23 cellular contexts compared by ENCODE assay signal in the genomic region with DNA sequence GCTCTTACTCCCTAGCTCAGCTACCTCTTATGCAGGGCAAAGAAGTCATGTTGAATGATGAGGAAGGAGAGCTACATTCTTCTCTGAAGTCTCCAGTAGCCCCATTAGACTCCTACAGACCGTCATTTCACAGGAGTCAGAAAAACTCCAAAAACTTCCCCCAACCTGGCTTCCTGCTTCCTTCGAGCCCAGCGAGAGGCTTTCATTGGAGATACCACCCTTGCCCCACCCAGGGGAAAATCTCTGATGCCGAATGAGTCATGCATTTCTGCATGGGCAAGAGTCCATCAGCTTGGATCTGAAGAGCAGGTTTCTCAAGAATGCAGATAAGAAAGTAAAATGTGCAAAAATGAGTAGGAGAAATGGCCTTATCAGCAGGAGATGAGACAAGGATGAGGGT. TPM values are rescaled to one million over a fixed set of nuclear protein-coding genes. Genes with fewer than 3 reads are reported as not detected.
DNase-seq lines count a peak whose midpoint lies in the region; ATAC-seq, FAIRE-seq and TF ChIP-seq lines count a peak whose summit lies in the region.
"Had no signal": no experiment of that assay in that cellular context is flagged by ENCODE, and none has a peak within 500 bp of the region (broad histone marks: within the 10 kb centered on the region; RNA-seq: fewer than 3 reads in every experiment).

No MANE protein-coding gene starts in this region.

- H3K27ac ChIP-seq in heart left ventricle (no peak overlapping the region), endodermal cell (ENCODE audit: low read depth, low read length) (no peak overlapping the region), keratinocyte (ENCODE audit: control insufficient read depth, insufficient read depth, low read length) (no peak overlapping the region), right atrium auricular region (no peak overlapping the region), smooth muscle cell (ENCODE audit: low read depth) (no peak overlapping the region)
- H3K27ac ChIP-seq: C4-2B had no signal

- H3K79me2 ChIP-seq in keratinocyte (ENCODE audit: control insufficient read depth, insufficient read depth, low read length) (no peaks in the 10 kb centered on the region), smooth muscle cell (ENCODE audit: low read depth) (no peaks in the 10 kb centered on the region)

- no peaks in the 10 kb centered on the region for H3K4me1 Mint-ChIP-seq in endodermal cell
- H3K4me1 Mint-ChIP-seq: activated CD8-positive, alpha-beta memory T cell treated with anti-CD3 and anti-CD28 coated beads, Interleukin-2, amount 10 ng/mL, durations not matched to agents 7 days and 5 days; nephron progenitor cell had no signal

- H3K9me1 ChIP-seq in keratinocyte (ENCODE audit: control insufficient read depth, extremely low read depth, insufficient read depth, low read length), result no peaks in the 10 kb centered on the region

- H3K9me3 Mint-ChIP-seq in endodermal cell, result no peaks in the 10 kb centered on the region
- H3K9me3 Mint-ChIP-seq: activated T-helper 2 cell treated with anti-CD3 and anti-CD28 coated beads, Interferon-gamma antibody, Interleukin-2, Interleukin-4, amounts not matched to agents 10 μg/mL and 5 μg/mL and 100 μg/mL, durations not matched to agents 14 hours and 24 hours and 36 hours; effector memory CD8-positive, alpha-beta T cell; HFFc6; nephron progenitor cell had no signal

- FAIRE-seq in keratinocyte (lab: Jason Lieb, UNC) (no peak), urothelium cell line (lab: Jason Lieb, UNC) (no peak)
- FAIRE-seq: HTR-8/SVneo had no signal

- DNase-seq in left cardiac atrium, result no peak
- no peak for DNase-seq in heart left ventricle
- DNase-seq in endodermal cell, result peak; percentile 52
- peak; percentile 4 for DNase-seq in keratinocyte (ENCODE audit: low read depth, low spot score)
- DNase-seq in urothelium cell line (ENCODE audit: low spot score), result peak; percentile 21
- no peak for DNase-seq in right atrium auricular region (ENCODE audit: low spot score)
- DNase-seq in smooth muscle cell (lab: John Stamatoyannopoulos, UW; ENCODE audit: unreplicated experiment), result no peak
- DNase-seq: activated CD8-positive, alpha-beta memory T cell treated with anti-CD3 and anti-CD28 coated beads, Interleukin-2, amount 10 ng/mL, durations not matched to agents 7 days and 5 days; DND-41; effector memory CD8-positive, alpha-beta T cell; HFFc6; NCI-H1417 treated with DMSO at 0.1 percent for 48 hours; nephron progenitor cell; SHP77 treated with DMSO at 0.1 percent for 48 hours; stimulated activated naive CD4-positive, alpha-beta T cell treated with Interleukin-2 at 50 U/mL for 16 hours had no signal

- H3K4me2 ChIP-seq in keratinocyte (ENCODE audit: control insufficient read depth, extremely low read depth, insufficient read depth, low read depth, low read length), result peak overlapping the region; percentile 20
- H3K4me2 ChIP-seq in smooth muscle cell, result no peak overlapping the region

- peak; percentile 27 to 87 for ATAC-seq in left cardiac atrium
- ATAC-seq in heart left ventricle, result no peak
- no peak for ATAC-seq in GM19023 (IDR thresholded peaks at IDR 0.05; ENCODE audit: unreplicated experiment)
- ATAC-seq: activated CD8-positive, alpha-beta memory T cell treated with anti-CD3 and anti-CD28 coated beads, Interleukin-2, amount 10 ng/mL, durations not matched to agents 7 days and 5 days; effector memory CD8-positive, alpha-beta T cell had no signal

- WGBS in heart left ventricle, 4 donors, result 37 to 63% (median 58%) methylated on average over 4 of the region's 4 CpGs
- WGBS in endodermal cell (ENCODE audit: insufficient coverage in 1 of 2, insufficient read length in 1 of 2), 2 experiments, result 95% methylated on average over 4 of the region's 4 CpGs; no CpG with 5 or more reads in 1 of the 2 experiments
- 40% methylated on average over 4 of the region's 4 CpGs for WGBS in smooth muscle cell (ENCODE audit: low lambda C conversion rate)

- H3K27ac Mint-ChIP-seq in endodermal cell, result no peak overlapping the region
- H3K27ac Mint-ChIP-seq: activated CD8-positive, alpha-beta memory T cell treated with anti-CD3 and anti-CD28 coated beads, Interleukin-2, amount 10 ng/mL, durations not matched to agents 7 days and 5 days; activated T-helper 2 cell treated with anti-CD3 and anti-CD28 coated beads, Interferon-gamma antibody, Interleukin-2, Interleukin-4, amounts not matched to agents 10 μg/mL and 5 μg/mL and 100 μg/mL, durations not matched to agents 14 hours and 24 hours and 36 hours; effector memory CD8-positive, alpha-beta T cell; HFFc6; nephron progenitor cell had no signal

- H3F3A ChIP-seq in smooth muscle cell (ENCODE audit: low read depth), result no peaks in the 10 kb centered on the region

- intact Hi-C loops in left cardiac atrium (cut with DNase I) (no loop called here), heart left ventricle (cut with DNase I) (loop anchor here in 1 of 10 donors (10.0 kb wide), 1 partner anchor 661 kb away; no protein-coding TSS in a partner anchor)

- dilution Hi-C loops in keratinocyte (cut with MboI; ENCODE audit: extremely low pct_ligation_motif_present, low sequenced_read_pairs), result no loop called here

- no peaks in the 10 kb centered on the region for H3K36me3 ChIP-seq in heart left ventricle
- no peaks in the 10 kb centered on the region for H3K36me3 ChIP-seq in endodermal cell (ENCODE audit: control insufficient read depth, insufficient read depth, low read length)
- no peaks in the 10 kb centered on the region for H3K36me3 ChIP-seq in keratinocyte (ENCODE audit: control insufficient read depth in 2 of 2, extremely low read depth in 1 of 2, insufficient read depth in 2 of 2, low read length in 2 of 2)
- H3K36me3 ChIP-seq in right atrium auricular region, result no peaks in the 10 kb centered on the region
- no peaks in the 10 kb centered on the region for H3K36me3 ChIP-seq in smooth muscle cell (ENCODE audit: low read depth)

- no peaks in the 10 kb centered on the region for H3K27me3 Mint-ChIP-seq in endodermal cell (ENCODE audit: insufficient read depth)
- H3K27me3 Mint-ChIP-seq: activated CD8-positive, alpha-beta memory T cell treated with anti-CD3 and anti-CD28 coated beads, Interleukin-2, amount 10 ng/mL, durations not matched to agents 7 days and 5 days had no signal

- no peak overlapping the region for H3K4me3 Mint-ChIP-seq in endodermal cell
- H3K4me3 Mint-ChIP-seq: activated CD8-positive, alpha-beta memory T cell treated with anti-CD3 and anti-CD28 coated beads, Interleukin-2, amount 10 ng/mL, durations not matched to agents 7 days and 5 days; effector memory CD8-positive, alpha-beta T cell; HFFc6; nephron progenitor cell had no signal

- H3K27me3 ChIP-seq in heart left ventricle (no peaks in the 10 kb centered on the region), endodermal cell (ENCODE audit: control insufficient read depth, insufficient read depth, low read length, poor library complexity, severe bottlenecking) (no peaks in the 10 kb centered on the region), keratinocyte (ENCODE audit: control insufficient read depth, extremely low read depth, insufficient read depth, low read length) (no peaks in the 10 kb centered on the region), right atrium auricular region (no peaks in the 10 kb centered on the region), smooth muscle cell (ENCODE audit: low read depth) (no peaks in the 10 kb centered on the region)

- H3K4me3 ChIP-seq in heart left ventricle, result no peak overlapping the region
- H3K4me3 ChIP-seq in endodermal cell (ENCODE audit: low read length), result no peak overlapping the region
- no peak overlapping the region for H3K4me3 ChIP-seq in keratinocyte (ENCODE audit: control insufficient read depth in 2 of 3, extremely low read depth in 1 of 3, insufficient read depth in 2 of 3, low read depth in 1 of 3, low read length in 3 of 3)
- H3K4me3 ChIP-seq in right atrium auricular region, result no peak overlapping the region
- no peak overlapping the region for H3K4me3 ChIP-seq in smooth muscle cell

- H3K4me1 ChIP-seq in heart left ventricle, result no peaks in the 10 kb centered on the region
- no peaks in the 10 kb centered on the region for H3K4me1 ChIP-seq in endodermal cell (ENCODE audit: control insufficient read depth, insufficient read depth, low read length)
- peaks cover 6% of the 10 kb centered on the region for H3K4me1 ChIP-seq in keratinocyte (ENCODE audit: control insufficient read depth, extremely low read depth, insufficient read depth, low read length)
- H3K4me1 ChIP-seq in right atrium auricular region, result no peaks in the 10 kb centered on the region
- H3K4me1 ChIP-seq in smooth muscle cell (ENCODE audit: low read depth), result no peaks in the 10 kb centered on the region

- H4K20me1 ChIP-seq in keratinocyte (ENCODE audit: control insufficient read depth, extremely low read depth, insufficient read depth, low read length), result no peaks in the 10 kb centered on the region
- no peaks in the 10 kb centered on the region for H4K20me1 ChIP-seq in smooth muscle cell (ENCODE audit: low read depth)

- peaks cover 0 to 6% (median 0%) of the 10 kb centered on the region in 12 donors for H3K9me3 ChIP-seq in heart left ventricle
- no peaks in the 10 kb centered on the region for H3K9me3 ChIP-seq in endodermal cell (ENCODE audit: control insufficient read depth, low read length)
- H3K9me3 ChIP-seq in keratinocyte (ENCODE audit: control insufficient read depth, low read depth, low read length), result no peaks in the 10 kb centered on the region
- H3K9me3 ChIP-seq in right atrium auricular region, result peaks cover 0 to 5% of the 10 kb centered on the region in 2 donors
- no peaks in the 10 kb centered on the region for H3K9me3 ChIP-seq in smooth muscle cell (replicated peaks; ENCODE audit: low read depth)

- TF ChIP-seq CTCF in heart left ventricle (IDR thresholded peaks at IDR 0.05) (no peak), endodermal cell (conservative IDR thresholded peaks at IDR 0.05) (no peak), keratinocyte (optimal IDR thresholded peaks at IDR 0.05 in 1 of 3, IDR thresholded peaks at IDR 0.05 in 1 of 3, conservative IDR thresholded peaks at IDR 0.05 in 1 of 3; ENCODE audit: extremely low read depth in 1 of 3, insufficient read depth in 2 of 3, low read length in 3 of 3) (no peak), right atrium auricular region (IDR thresholded peaks at IDR 0.05) (no peak), smooth muscle cell (IDR thresholded peaks at IDR 0.05; ENCODE audit: borderline replicate concordance, insufficient read depth, poor library complexity, severe bottlenecking) (no peak)

- no peak overlapping the region for H2AFZ ChIP-seq in keratinocyte (ENCODE audit: control insufficient read depth, low read length)
- no peak overlapping the region for H2AFZ ChIP-seq in smooth muscle cell (ENCODE audit: low read depth)

- no peak for TF ChIP-seq POLR2A in heart left ventricle (IDR thresholded peaks at IDR 0.05)

- no peaks in the 10 kb centered on the region for H3K36me3 Mint-ChIP-seq in endodermal cell (ENCODE audit: low read depth)
- H3K36me3 Mint-ChIP-seq: activated CD8-positive, alpha-beta memory T cell treated with anti-CD3 and anti-CD28 coated beads, Interleukin-2, amount 10 ng/mL, durations not matched to agents 7 days and 5 days had no signal

- no peak overlapping the region for H3K9ac ChIP-seq in endodermal cell (ENCODE audit: extremely low read depth, low read length, poor library complexity, severe bottlenecking)
- H3K9ac ChIP-seq in keratinocyte (ENCODE audit: control insufficient read depth, extremely low read depth, insufficient read depth, low read length), result no peak overlapping the region
- no peak overlapping the region for H3K9ac ChIP-seq in smooth muscle cell (ENCODE audit: low read depth)

RNA-seq across cellular contexts. Expression of gene ARSF, which starts 53.0 kb away (rescaled TPM):
- not detected for total RNA-seq in left cardiac atrium
- not detected for total RNA-seq in heart left ventricle
- polyA plus RNA-seq in heart left ventricle, result not detected
- not detected for total RNA-seq in endodermal cell
- 0.32 TPM for polyA plus RNA-seq in endodermal cell (2013, experiment 1 of 2)
- 0.21 TPM for polyA plus RNA-seq in endodermal cell (2013, experiment 2 of 2)
- polyA plus RNA-seq in keratinocyte, result 0.05 to 0.08 TPM in 2 of 3 replicates, not detected in the other
- polyA plus RNA-seq in keratinocyte (2011; ENCODE audit: low read depth), result 0.39 TPM
- not detected in 2 replicates for polyA plus RNA-seq in keratinocyte (2011; cell fraction: cytosol; rRNA removed)
- 0.11 TPM in 1 of 2 replicates, not detected in the other for polyA plus RNA-seq in keratinocyte (2011; cell fraction: nucleus; rRNA removed)
- polyA plus RNA-seq in keratinocyte (2012; ENCODE audit: low replicate concordance), result 1.7 TPM in 1 of 2 replicates, not detected in the other
- not detected in 3 replicates for polyA minus RNA-seq in keratinocyte
- polyA minus RNA-seq in keratinocyte (2011; cell fraction: cytosol; rRNA and poly(A)+ RNA removed), result not detected
- polyA minus RNA-seq in keratinocyte (2011; cell fraction: nucleus; rRNA and poly(A)+ RNA removed), result not detected in 2 replicates
- total RNA-seq in right atrium auricular region, result not detected
- not detected in 2 replicates for total RNA-seq in smooth muscle cell
- not detected in 2 replicates for polyA plus RNA-seq in smooth muscle cell
- total RNA-seq: activated CD8-positive, alpha-beta memory T cell treated with anti-CD3 and anti-CD28 coated beads, Interleukin-2, amount 10 ng/mL, durations not matched to agents 7 days and 5 days; activated T-helper 2 cell treated with anti-CD3 and anti-CD28 coated beads, Interferon-gamma antibody, Interleukin-2, Interleukin-4, amounts not matched to agents 10 μg/mL and 5 μg/mL and 100 μg/mL, durations not matched to agents 14 hours and 24 hours and 36 hours; HFFc6; LHCN-M2; lung microvascular endothelial cell; pulmonary artery endothelial cell; T-helper 2 cell treated with Interferon-gamma antibody and Interleukin-4, amounts not matched to agents 100 ng/mL and 5 ng/mL, for 36 hours had no signal

Comparison
In these comparisons a context has a peak if more than half of its experiments do, and no peak if none do; other contexts are left out.
1. ATAC-seq: peak in left cardiac atrium (2 of 2); none in heart left ventricle (0 of 4) and GM19023 (single experiment).
2. DNase-seq: peak in endodermal cell (single experiment), keratinocyte (single experiment) and urothelium cell line (single experiment); none in left cardiac atrium (single experiment), heart left ventricle (0 of 5), right atrium auricular region (single experiment) and smooth muscle cell (single experiment).